ENCODE assay signal across 10 cellular contexts in the genomic region with DNA sequence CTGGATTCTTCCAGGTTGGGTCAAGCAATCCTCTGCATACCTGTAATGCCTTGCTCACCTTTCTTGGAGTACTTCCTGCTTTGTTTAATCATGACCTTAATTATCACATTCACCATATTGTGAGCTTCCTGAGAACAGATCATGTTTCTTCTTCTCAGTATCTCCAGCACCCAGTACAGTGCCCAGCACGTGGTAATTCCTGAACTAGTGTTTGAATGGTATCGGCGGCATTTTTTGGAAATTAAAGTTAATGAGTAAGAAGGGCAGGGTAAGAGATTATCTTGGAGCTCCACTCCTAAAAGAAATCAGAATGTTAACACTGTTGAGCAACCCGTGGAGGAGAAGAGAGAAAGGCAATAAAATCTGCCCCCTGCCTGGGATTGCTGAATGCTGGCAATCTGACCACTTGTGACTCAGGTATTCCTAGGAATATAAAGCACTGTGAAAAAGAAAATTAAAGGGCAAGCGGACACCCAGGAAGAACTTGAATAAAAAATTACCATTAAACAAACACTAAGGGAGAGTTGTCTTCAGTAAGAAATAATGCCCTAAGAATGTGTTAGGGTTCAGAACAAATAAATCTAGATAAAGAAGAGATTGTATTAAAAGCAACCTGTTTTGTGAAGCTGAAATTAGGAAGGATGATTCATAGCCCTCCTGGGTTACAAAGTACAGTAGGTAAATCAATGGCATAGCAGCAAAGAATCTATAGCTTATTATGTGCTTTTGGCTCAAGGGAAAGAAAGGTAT.
A peak's percentile ranks its signal among the peaks of the same experiment; 100 is the strongest.
DNase-seq lines count a peak whose midpoint lies in the region; ATAC-seq and TF ChIP-seq lines count a peak whose summit lies in the region.
"Had no signal": no experiment of that assay in that cellular context is flagged by ENCODE, and none has a peak within 500 bp of the region (broad histone marks: within the 10 kb centered on the region; RNA-seq: fewer than 3 reads in every experiment).

No MANE protein-coding gene starts in this region.

- H3K4me1 Mint-ChIP-seq in dendritic cell treated with granulocyte-macrophage colony-stimulating factor and Interleukin-4, amounts not matched to agents 40 ng/mL and 50 ng/mL, for 4 days (ENCODE audit: low read depth), result peaks cover 50% of the 10 kb centered on the region

- H2AFZ ChIP-seq in osteoblast (ENCODE audit: low read length), result no peak overlapping the region

- no peaks in the 10 kb centered on the region for H3K9me3 ChIP-seq in osteoblast (ENCODE audit: low read depth, low read length)
- H3K9me3 ChIP-seq: adrenal gland had no signal

- no peaks in the 10 kb centered on the region for H3K9me3 Mint-ChIP-seq in dendritic cell treated with granulocyte-macrophage colony-stimulating factor and Interleukin-4, amounts not matched to agents 40 ng/mL and 50 ng/mL, for 4 days

- no peaks in the 10 kb centered on the region for H3K27me3 Mint-ChIP-seq in dendritic cell treated with granulocyte-macrophage colony-stimulating factor and Interleukin-4, amounts not matched to agents 40 ng/mL and 50 ng/mL, for 4 days

- no peaks in the 10 kb centered on the region for H3K36me3 ChIP-seq in osteoblast (ENCODE audit: insufficient read depth, low read length)
- H3K36me3 ChIP-seq: adrenal gland had no signal

- no peaks in the 10 kb centered on the region for H3K79me2 ChIP-seq in osteoblast (ENCODE audit: insufficient read depth, low read length)

- H3K4me3 Mint-ChIP-seq in dendritic cell treated with granulocyte-macrophage colony-stimulating factor and Interleukin-4, amounts not matched to agents 40 ng/mL and 50 ng/mL, for 4 days, result no peak overlapping the region

- DNase-seq in Daoy (ENCODE audit: low read depth) (peak; percentile 83), NCI-H2196 (lab: John Stamatoyannopoulos, UW; ENCODE audit: unreplicated experiment) (peak; percentile 24), osteoblast (ENCODE audit: insufficient read length, low spot score, missing footprints) (peak; percentile 63), cerebellum (ENCODE audit: low spot score) (no peak), dorsolateral prefrontal cortex (no peak)
- no peak for DNase-seq in activated CD4-positive, CD25-positive, alpha-beta regulatory T cell treated with anti-CD3 and anti-CD28 coated beads, Interleukin-2, amount 50 U/mL, for 72 hours
- DNase-seq: stimulated activated CD4-positive, alpha-beta T cell treated with anti-CD3 and anti-CD28 coated beads, Interleukin-2, amount 100 ng/mL, for 48 hours had no signal

- peak overlapping the region; percentile 53 for H3K27ac Mint-ChIP-seq in dendritic cell treated with granulocyte-macrophage colony-stimulating factor and Interleukin-4, amounts not matched to agents 40 ng/mL and 50 ng/mL, for 4 days

- H3K27me3 ChIP-seq in osteoblast (ENCODE audit: insufficient read depth, low read length), result no peaks in the 10 kb centered on the region
- peaks cover 0 to 4% (median 0%) of the 10 kb centered on the region in 45 donors for H3K27me3 ChIP-seq in dorsolateral prefrontal cortex
- H3K27me3 ChIP-seq: adrenal gland had no signal

- TF ChIP-seq CTCF in osteoblast (IDR thresholded peaks at IDR 0.05; ENCODE audit: extremely low read depth, low read depth, low read length) (no peak), dorsolateral prefrontal cortex (IDR thresholded peaks at IDR 0.05 in 54 of 56, conservative IDR thresholded peaks at IDR 0.05 in 2 of 56; ENCODE audit: low read depth in 1 of 56, partially characterized antibody in 56 of 56) (no peak)

- no peaks in the 10 kb centered on the region for H4K20me1 ChIP-seq in osteoblast (ENCODE audit: insufficient read depth, low read length)

- no peaks in the 10 kb centered on the region for H3K36me3 Mint-ChIP-seq in dendritic cell treated with granulocyte-macrophage colony-stimulating factor and Interleukin-4, amounts not matched to agents 40 ng/mL and 50 ng/mL, for 4 days (ENCODE audit: low read depth)

- H3K4me2 ChIP-seq in osteoblast (ENCODE audit: insufficient read depth, low read length), result peak overlapping the region; percentile 28

- no peak for ATAC-seq in HG03039 (IDR thresholded peaks at IDR 0.05; ENCODE audit: unreplicated experiment)

- intact Hi-C loops in dendritic cell treated with granulocyte-macrophage colony-stimulating factor and Interleukin-4, amounts not matched to agents 40 ng/mL and 50 ng/mL, for 4 days (cut with micrococcal nuclease), result no loop called here
- intact Hi-C loops in dorsolateral prefrontal cortex (cut with DNase I), result no loop called here

- peaks cover 29% of the 10 kb centered on the region for H3K4me1 ChIP-seq in osteoblast (ENCODE audit: insufficient read depth, low read length)

- H3K4me3 ChIP-seq in osteoblast (ENCODE audit: insufficient read depth, low read length), result no peak overlapping the region
- no peak overlapping the region for H3K4me3 ChIP-seq in dorsolateral prefrontal cortex
- H3K4me3 ChIP-seq: adrenal gland had no signal

- H3K27ac ChIP-seq in osteoblast (ENCODE audit: low read depth, low read length) (peak overlapping the region; percentile 60), dorsolateral prefrontal cortex (no peak overlapping the region)
- H3K27ac ChIP-seq: adrenal gland had no signal

Comparison
In these comparisons a context has a peak if more than half of its experiments do, and no peak if none do; other contexts are left out.
1. DNase-seq: peak in Daoy (single experiment), NCI-H2196 (single experiment) and osteoblast (single experiment); none in cerebellum (single experiment), activated CD4-positive, CD25-positive, alpha-beta regulatory T cell treated with anti-CD3 and anti-CD28 coated beads, Interleukin-2, amount 50 U/mL, for 72 hours (single experiment) and dorsolateral prefrontal cortex (0 of 10).